In the genomic region with DNA sequence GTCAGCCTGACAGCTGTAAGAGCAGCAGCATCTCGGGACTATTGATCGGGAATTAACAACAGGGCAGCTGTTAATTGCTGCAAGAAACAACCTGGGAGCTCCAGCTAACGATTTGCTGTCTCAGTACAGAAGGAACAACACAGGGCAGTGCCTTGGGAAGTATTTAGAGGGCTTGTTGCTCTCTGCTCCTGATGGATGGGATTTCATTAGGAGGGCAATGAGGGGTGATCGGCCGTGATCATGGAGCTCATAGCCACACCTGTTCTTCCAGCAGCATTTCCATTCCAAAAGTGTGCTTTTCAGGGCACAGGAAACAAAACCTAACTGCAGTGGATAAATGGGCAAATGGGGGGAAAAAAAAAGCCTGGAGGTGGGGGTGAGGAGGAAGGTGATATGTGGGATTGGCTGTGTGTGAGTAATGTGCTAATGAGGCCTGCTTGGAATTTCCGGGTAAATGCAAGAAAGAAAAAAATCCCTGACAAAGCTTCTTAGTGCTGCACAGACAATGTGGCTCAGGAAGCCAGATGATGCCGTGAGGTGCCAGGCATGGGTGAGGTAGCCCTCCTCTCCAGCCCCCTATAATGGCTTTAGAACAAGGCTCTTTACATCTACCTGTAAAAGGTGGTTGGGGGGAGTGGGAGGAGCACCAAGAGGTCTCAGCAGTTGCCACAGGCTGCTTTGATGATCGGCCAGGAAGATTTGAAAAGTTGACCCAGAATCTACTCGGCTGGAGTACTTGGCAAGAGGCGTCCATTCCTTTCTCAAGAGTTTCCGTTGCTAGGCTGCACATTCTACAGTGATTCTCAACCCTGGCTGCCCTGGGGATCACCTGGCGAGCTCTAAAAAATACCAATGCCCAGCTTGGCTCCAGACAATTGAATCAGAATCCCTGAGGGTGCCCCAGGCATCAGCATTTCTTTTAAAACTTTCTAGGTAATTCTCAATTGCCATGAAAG, we compare ENCODE assay signal across 2 cellular contexts.
TF ChIP-seq lines count a peak whose summit lies in the region.

No MANE protein-coding gene starts in this region.

TF ChIP-seq in Ishikawa, 13 proteins besides CTCF, POLR2A, EP300 and RAD21:
- no peak for TF ChIP-seq ZBTB7A (IDR thresholded peaks at IDR 0.05; ENCODE audit: low read depth)
- TF ChIP-seq, protein P1, sequence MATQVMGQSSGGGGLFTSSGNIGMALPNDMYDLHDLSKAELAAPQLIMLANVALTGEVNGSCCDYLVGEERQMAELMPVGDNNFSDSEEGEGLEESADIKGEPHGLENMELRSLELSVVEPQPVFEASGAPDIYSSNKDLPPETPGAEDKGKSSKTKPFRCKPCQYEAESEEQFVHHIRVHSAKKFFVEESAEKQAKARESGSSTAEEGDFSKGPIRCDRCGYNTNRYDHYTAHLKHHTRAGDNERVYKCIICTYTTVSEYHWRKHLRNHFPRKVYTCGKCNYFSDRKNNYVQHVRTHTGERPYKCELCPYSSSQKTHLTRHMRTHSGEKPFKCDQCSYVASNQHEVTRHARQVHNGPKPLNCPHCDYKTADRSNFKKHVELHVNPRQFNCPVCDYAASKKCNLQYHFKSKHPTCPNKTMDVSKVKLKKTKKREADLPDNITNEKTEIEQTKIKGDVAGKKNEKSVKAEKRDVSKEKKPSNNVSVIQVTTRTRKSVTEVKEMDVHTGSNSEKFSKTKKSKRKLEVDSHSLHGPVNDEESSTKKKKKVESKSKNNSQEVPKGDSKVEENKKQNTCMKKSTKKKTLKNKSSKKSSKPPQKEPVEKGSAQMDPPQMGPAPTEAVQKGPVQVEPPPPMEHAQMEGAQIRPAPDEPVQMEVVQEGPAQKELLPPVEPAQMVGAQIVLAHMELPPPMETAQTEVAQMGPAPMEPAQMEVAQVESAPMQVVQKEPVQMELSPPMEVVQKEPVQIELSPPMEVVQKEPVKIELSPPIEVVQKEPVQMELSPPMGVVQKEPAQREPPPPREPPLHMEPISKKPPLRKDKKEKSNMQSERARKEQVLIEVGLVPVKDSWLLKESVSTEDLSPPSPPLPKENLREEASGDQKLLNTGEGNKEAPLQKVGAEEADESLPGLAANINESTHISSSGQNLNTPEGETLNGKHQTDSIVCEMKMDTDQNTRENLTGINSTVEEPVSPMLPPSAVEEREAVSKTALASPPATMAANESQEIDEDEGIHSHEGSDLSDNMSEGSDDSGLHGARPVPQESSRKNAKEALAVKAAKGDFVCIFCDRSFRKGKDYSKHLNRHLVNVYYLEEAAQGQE (IDR thresholded peaks at IDR 0.05; ENCODE audit: low read depth): no peak
- no peak for TF ChIP-seq FOXM1 (IDR thresholded peaks at IDR 0.05; ENCODE audit: borderline replicate concordance, low read depth)
- TF ChIP-seq CEBPB (IDR thresholded peaks at IDR 0.05): no peak
- peak; percentile 42; the same call in 1 of the 2 replicates for TF ChIP-seq TEAD4 (IDR thresholded peaks at IDR 0.05)

TF ChIP-seq in H1, 55 proteins besides CTCF, POLR2A, EP300 and RAD21:
- TF ChIP-seq TAF1 (IDR thresholded peaks at IDR 0.05; ENCODE audit: low read depth, low read length) (0 out of 2 replicates have a peak, but pooled peaks have one; percentile 57), CREB1 (IDR thresholded peaks at IDR 0.05) (no peak), POU5F1 (IDR thresholded peaks at IDR 0.05; ENCODE audit: low read depth, low read length) (no peak), TEAD4 (IDR thresholded peaks at IDR 0.05; ENCODE audit: low read depth, low read length) (peak; percentile 68), HDAC2 (IDR thresholded peaks at IDR 0.05; ENCODE audit: borderline replicate concordance in 1 of 2, low read depth in 2 of 2, low read length in 2 of 2) (no peak), SIN3A (conservative IDR thresholded peaks at IDR 0.05 in 1 of 2, IDR thresholded peaks at IDR 0.05 in 1 of 2; ENCODE audit: low read depth in 1 of 2, low read length in 2 of 2) (no peak), SP1 (IDR thresholded peaks at IDR 0.05; ENCODE audit: low read depth, low read length) (0 out of 2 replicates have a peak, but pooled peaks have one; percentile 33), POLR2AphosphoS5 (IDR thresholded peaks at IDR 0.05; ENCODE audit: low read depth, low read length) (peak; percentile 66)
- TF ChIP-seq, protein P2, sequence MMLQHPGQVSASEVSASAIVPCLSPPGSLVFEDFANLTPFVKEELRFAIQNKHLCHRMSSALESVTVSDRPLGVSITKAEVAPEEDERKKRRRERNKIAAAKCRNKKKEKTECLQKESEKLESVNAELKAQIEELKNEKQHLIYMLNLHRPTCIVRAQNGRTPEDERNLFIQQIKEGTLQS (IDR thresholded peaks at IDR 0.05; ENCODE audit: insufficient read depth, low read depth, low read length): no peak
TF ChIP-seq in H1: peak in this region for 4.
